Comparison of ENCODE assay signal across 8 cellular contexts in genomic region chr10:119542357-119542989, GRCh38. TPM values are rescaled to one million over a fixed set of nuclear protein-coding genes. Genes with fewer than 3 reads are reported as not detected.
DNase-seq lines count a peak whose midpoint lies in the region; ATAC-seq and TF ChIP-seq lines count a peak whose summit lies in the region.

A gene with protein sequence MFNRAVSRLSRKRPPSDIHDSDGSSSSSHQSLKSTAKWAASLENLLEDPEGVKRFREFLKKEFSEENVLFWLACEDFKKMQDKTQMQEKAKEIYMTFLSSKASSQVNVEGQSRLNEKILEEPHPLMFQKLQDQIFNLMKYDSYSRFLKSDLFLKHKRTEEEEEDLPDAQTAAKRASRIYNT (minus strand): TSS chr10:119542719. CDS start chr10:119542638, 81 bp downstream.

- H3K27me3 Mint-ChIP-seq in CD4-positive, alpha-beta T cell, result no peaks in the 10 kb centered on the region
- H3K27me3 Mint-ChIP-seq in activated naive CD4-positive, alpha-beta T cell treated with anti-CD3 and anti-CD28 coated beads, Interleukin-2, amount 50 U/mL, for 24 hours, result no peaks in the 10 kb centered on the region

- H3K9me2 ChIP-seq in SK-N-SH, result no peaks in the 10 kb centered on the region

- intact Hi-C loops in CD4-positive, alpha-beta T cell (cut with DNase I, micrococcal nuclease), result loop anchor here (1.0 to 5.0 kb wide), 13 partner anchors 26 to 364 kb away; partner anchors contain the start of genes BAG3 (in 2 of the 2), GRK5 (in 1 of the 2), INPP5F (in 1 of the 2) and PRDX3 (in 1 of the 2)
- intact Hi-C loops in heart right ventricle (cut with DNase I) (loop anchor here in 4 of 10 donors (2.0 to 5.0 kb wide), 3 partner anchors 344 to 455 kb away; no protein-coding TSS in a partner anchor), uterus (cut with DNase I; ENCODE audit: low total_unique reads) (no loop called here)

- H3K36me3 ChIP-seq in SK-N-SH (replicated peaks in 1 of 2; ENCODE audit: control insufficient read depth in 1 of 2, insufficient read depth in 2 of 2, low read length in 1 of 2) (no peaks in the 10 kb centered on the region), heart right ventricle (no peaks in the 10 kb centered on the region), uterus (no peaks in the 10 kb centered on the region)

- H3K36me3 Mint-ChIP-seq in CD4-positive, alpha-beta T cell (ENCODE audit: low read depth), result peaks cover 26% of the 10 kb centered on the region
- peaks cover 4% of the 10 kb centered on the region for H3K36me3 Mint-ChIP-seq in activated naive CD4-positive, alpha-beta T cell treated with anti-CD3 and anti-CD28 coated beads, Interleukin-2, amount 50 U/mL, for 24 hours

- peak within 1 kb of the TSS; percentile 97 for H3K4me2 ChIP-seq in SK-N-SH

- TF ChIP-seq POLR2A in uterus (IDR thresholded peaks at IDR 0.05), result peak; percentile 62 to 89

- no peaks in the 10 kb centered on the region for H4K20me1 ChIP-seq in SK-N-SH (ENCODE audit: insufficient read depth)

- POLR2A ChIA-PET in CD4-positive, alpha-beta T cell (lab: Charles Lee), result interaction anchor here (0.6 to 13.4 kb wide), 33 partner anchors 11 to 788 kb away, joined by 3 to 138 read pairs (median 7); partner anchors contain the start of genes BAG3, CACUL1, DENND10 and GRK5
- POLR2A ChIA-PET in SK-N-SH (lab: Yijun Ruan, JAX), result no interaction called here

- no peaks in the 10 kb centered on the region for H3K27me3 ChIP-seq in CD4-positive, alpha-beta T cell (ENCODE audit: control insufficient read depth, insufficient read depth, low read length)
- H3K27me3 ChIP-seq in SK-N-SH (ENCODE audit: insufficient read depth) (no peaks in the 10 kb centered on the region; the same call in 1 of the 2 replicates), heart right ventricle (peaks cover 0 to 49% (median 41%) of the 10 kb centered on the region in 7 donors), uterus (no peaks in the 10 kb centered on the region)

- H3K4me1 ChIP-seq in SK-N-SH (ENCODE audit: control insufficient read depth in 1 of 2, insufficient read depth in 2 of 2, low read depth in 1 of 2, low read length in 1 of 2) (peaks cover 3 to 17% of the 10 kb centered on the region in 2 experiments; a peak in 3 of 4 replicates), heart right ventricle (peaks cover 0 to 50% (median 16%) of the 10 kb centered on the region in 9 donors), uterus (peaks cover 2 to 4% of the 10 kb centered on the region in 2 donors)

- ATAC-seq in CD4-positive, alpha-beta T cell (ENCODE audit: poor library complexity), result peak; percentile 75
- ATAC-seq in GM19438 (IDR thresholded peaks at IDR 0.05; ENCODE audit: low read depth, unreplicated experiment), result peak; percentile 75
- peak; percentile 40 for ATAC-seq in HG03565 (IDR thresholded peaks at IDR 0.05; ENCODE audit: unreplicated experiment)
- ATAC-seq in heart right ventricle, result peak; percentile 87 to 94 (median 90)

- H3K27ac Mint-ChIP-seq in CD4-positive, alpha-beta T cell, result peak within 1 kb of the TSS; percentile 95
- H3K27ac Mint-ChIP-seq in activated naive CD4-positive, alpha-beta T cell treated with anti-CD3 and anti-CD28 coated beads, Interleukin-2, amount 50 U/mL, for 24 hours, result peak within 1 kb of the TSS; percentile 96

- CTCF ChIA-PET in CD4-positive, alpha-beta T cell (lab: Charles Lee), result interaction anchor here (0.6 to 3.4 kb wide), 30 partner anchors 8 to 343 kb away, joined by 3 to 14 read pairs (median 5); partner anchors contain the start of gene GRK5
- CTCF ChIA-PET in SK-N-SH (lab: Yijun Ruan, JAX), result interaction anchor here (0.6 to 2.8 kb wide), 33 partner anchors 9 to 397 kb away, joined by 3 to 23 read pairs (median 3); partner anchors contain the start of gene GRK5

- H3F3A ChIP-seq in SK-N-SH (replicated peaks; ENCODE audit: insufficient read depth), result peaks cover 4% of the 10 kb centered on the region

- 10% methylated on average over 2 of the region's 77 CpGs for WGBS in SK-N-SH (ENCODE audit: low lambda C conversion rate)
- 0 to 1% methylated on average over 57 to 73 of the region's 77 CpGs for WGBS in heart right ventricle, 2 donors

- no peak for TF ChIP-seq CTCF in CD4-positive, alpha-beta T cell (IDR thresholded peaks at IDR 0.05)
- TF ChIP-seq CTCF in SK-N-SH (IDR thresholded peaks at IDR 0.05), result no peak
- TF ChIP-seq CTCF in heart right ventricle (IDR thresholded peaks at IDR 0.05), result no peak
- TF ChIP-seq CTCF in uterus (IDR thresholded peaks at IDR 0.05), result no peak

- peak; percentile 71 to 89 (median 76) for DNase-seq in CD4-positive, alpha-beta T cell
- DNase-seq in SK-N-SH (peak; percentile 65), heart right ventricle (peak; percentile 60 to 82), putamen (ENCODE audit: low spot score) (peak; percentile 39), uterus (peak; percentile 74 to 80)

- peaks cover 48% of the 10 kb centered on the region for H3K4me1 Mint-ChIP-seq in CD4-positive, alpha-beta T cell (ENCODE audit: low read depth)
- peaks cover 37% of the 10 kb centered on the region for H3K4me1 Mint-ChIP-seq in activated naive CD4-positive, alpha-beta T cell treated with anti-CD3 and anti-CD28 coated beads, Interleukin-2, amount 50 U/mL, for 24 hours

- H3K4me3 ChIP-seq in SK-N-SH (ENCODE audit: low read depth in 2 of 2, low read length in 1 of 2) (peak within 1 kb of the TSS; percentile 63 to 71), heart right ventricle (peak within 1 kb of the TSS; percentile 42 to 85 (median 65)), uterus (peak within 1 kb of the TSS; percentile 54 to 55)

- peaks cover 50% of the 10 kb centered on the region for H3K79me2 ChIP-seq in SK-N-SH (ENCODE audit: insufficient read depth)

- no peak for TF ChIP-seq EP300 in SK-N-SH (IDR thresholded peaks at IDR 0.05; ENCODE audit: borderline replicate concordance in 1 of 2, low read depth in 1 of 2, low read length in 1 of 2)

- H2AFZ ChIP-seq in SK-N-SH (ENCODE audit: low read depth), result peak within 1 kb of the TSS; percentile 68; the same call in 1 of the 2 replicates

- peak within 1 kb of the TSS; percentile 76 for H3K9ac ChIP-seq in SK-N-SH

- TF ChIP-seq RAD21 in SK-N-SH (IDR thresholded peaks at IDR 0.05; ENCODE audit: low read length), result no peak

- H3K27ac ChIP-seq in CD4-positive, alpha-beta T cell (ENCODE audit: low read depth, low read length), result peak within 1 kb of the TSS; percentile 84
- no peak within 1 kb of the TSS for H3K27ac ChIP-seq in SK-N-SH (ENCODE audit: low read depth in 2 of 2, low read length in 1 of 2)
- H3K27ac ChIP-seq in heart right ventricle, result peak within 1 kb of the TSS in 8 of 10 donors; percentile 43 to 89 (median 66)
- H3K27ac ChIP-seq in uterus, result peak within 1 kb of the TSS; percentile 85 to 88

- no peaks in the 10 kb centered on the region for H3K9me3 ChIP-seq in CD4-positive, alpha-beta T cell (ENCODE audit: control insufficient read depth, low read length)
- H3K9me3 ChIP-seq in SK-N-SH (no peaks in the 10 kb centered on the region), heart right ventricle (no peaks in the 10 kb centered on the region), uterus (no peaks in the 10 kb centered on the region)

- no peaks in the 10 kb centered on the region for H3K9me3 Mint-ChIP-seq in CD4-positive, alpha-beta T cell
- no peaks in the 10 kb centered on the region for H3K9me3 Mint-ChIP-seq in activated naive CD4-positive, alpha-beta T cell treated with anti-CD3 and anti-CD28 coated beads, Interleukin-2, amount 50 U/mL, for 24 hours

- H3K4me3 Mint-ChIP-seq in CD4-positive, alpha-beta T cell, result peak within 1 kb of the TSS; percentile 98
- peak within 1 kb of the TSS; percentile 89 for H3K4me3 Mint-ChIP-seq in activated naive CD4-positive, alpha-beta T cell treated with anti-CD3 and anti-CD28 coated beads, Interleukin-2, amount 50 U/mL, for 24 hours

TF ChIP-seq in SK-N-SH, 30 proteins besides CTCF, POLR2A, EP300 and RAD21 (continues in another document):
- TF ChIP-seq TAF1 (IDR thresholded peaks at IDR 0.05; ENCODE audit: borderline replicate concordance, low read depth, low read length) (peak; percentile 50), FOXJ3 (CRISPR knock-in tag; IDR thresholded peaks at IDR 0.05) (no peak), SIN3A (IDR thresholded peaks at IDR 0.05; ENCODE audit: borderline replicate concordance, low read depth, low read length) (peak; percentile 42; the same call in 1 of the 2 replicates), RFX5 (IDR thresholded peaks at IDR 0.05; ENCODE audit: low read length) (no peak)
- TF ChIP-seq, protein P1, sequence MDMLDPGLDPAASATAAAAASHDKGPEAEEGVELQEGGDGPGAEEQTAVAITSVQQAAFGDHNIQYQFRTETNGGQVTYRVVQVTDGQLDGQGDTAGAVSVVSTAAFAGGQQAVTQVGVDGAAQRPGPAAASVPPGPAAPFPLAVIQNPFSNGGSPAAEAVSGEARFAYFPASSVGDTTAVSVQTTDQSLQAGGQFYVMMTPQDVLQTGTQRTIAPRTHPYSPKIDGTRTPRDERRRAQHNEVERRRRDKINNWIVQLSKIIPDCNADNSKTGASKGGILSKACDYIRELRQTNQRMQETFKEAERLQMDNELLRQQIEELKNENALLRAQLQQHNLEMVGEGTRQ (IDR thresholded peaks at IDR 0.05; ENCODE audit: borderline replicate concordance, low read depth, low read length), result no peak

RNA-seq across cellular contexts. Expression of the gene that starts here (rescaled TPM):
- total RNA-seq in CD4-positive, alpha-beta T cell, result 100 to 1,000 TPM; 132 to 134 TPM
- polyA plus RNA-seq in SK-N-SH (2012; rRNA removed) (41.2 and 44.6 TPM in 2 replicates), heart right ventricle (1 to 10 TPM; 8.4 to 9.0 TPM)
- polyA plus RNA-seq in SK-N-SH (2012; cell fraction: cytosol; rRNA removed), result 59.4 and 77.8 TPM in 2 replicates
- polyA plus RNA-seq in SK-N-SH (2012; cell fraction: nucleus; rRNA removed), result 9.5 and 11.8 TPM in 2 replicates
- total RNA-seq in heart right ventricle (10 to 100 TPM in 1 of 10 donors, 1 to 10 TPM in 9; 1.9 to 16.5 (median 3.6) TPM), uterus (100 to 1,000 TPM in 1 of 4 donors, 10 to 100 TPM in 3; 29.1 to 165 (median 64.1) TPM)

Comparison
In these comparisons a context has a peak if more than half of its experiments do, and no peak if none do; other contexts are left out.
1. ATAC-seq: peak in every context shown above with its lines; median percentile 90 in heart right ventricle; 75 in CD4-positive, alpha-beta T cell; 75 in GM19438; 40 in HG03565.
2. H3K27ac ChIP-seq: peak in CD4-positive, alpha-beta T cell (single experiment), heart right ventricle (8 of 10) and uterus (2 of 2); none in SK-N-SH (0 of 2).
3. Peak in every context shown above with its lines, with median percentiles within 50 percentile points of each other: DNase-seq and H3K4me3 ChIP-seq.